In the genomic region with DNA sequence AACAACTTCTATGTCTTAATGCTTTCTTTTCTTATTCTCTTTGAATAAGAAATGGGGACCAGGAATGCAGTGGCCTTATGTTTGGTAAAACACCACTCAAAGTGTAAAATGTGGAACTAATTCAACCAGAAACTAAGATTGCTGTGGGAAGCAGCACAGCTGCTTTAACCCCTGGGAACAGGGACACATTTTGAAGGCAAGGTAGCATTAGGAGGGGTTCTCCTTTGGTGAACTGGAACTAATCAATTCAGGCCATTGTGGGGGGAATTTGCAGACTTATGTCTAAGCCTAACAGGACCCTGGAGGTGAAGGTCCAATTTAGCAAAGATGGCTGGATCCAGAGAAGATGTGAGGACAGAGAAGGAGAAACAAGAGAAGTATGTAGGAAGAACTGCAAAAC, we compare ENCODE assay signal across 21 cellular contexts.
"Had no signal": no experiment of that assay in that cellular context is flagged by ENCODE, and none has a peak within 500 bp of the region (broad histone marks: within the 10 kb centered on the region; RNA-seq: fewer than 3 reads in every experiment).

No MANE protein-coding gene starts in this region.

- H3K4me2 ChIP-seq: SK-N-SH had no signal

- H3K9me3 ChIP-seq: MG63, SK-N-SH had no signal

- DNase-seq: IMR-90, Karpas-422, KG1, MG63, NCI-H1092, NCI-H1105 treated with DMSO at 0.1 percent for 48 hours, NCI-H1417 treated with DMSO at 0.1 percent for 48 hours, NCI-H146, NCI-H1694 treated with DMSO at 0.1 percent for 48 hours, NCI-H1930, NCI-H2081, NCI-H2107, NCI-H2227 treated with DMSO at 0.1 percent for 48 hours, NCI-H524, NCI-H526 treated with DMSO at 0.1 percent for 48 hours, NCI-H748 treated with DMSO at 0.1 percent for 48 hours, Right ventricle myocardium superior, RPMI8226, SIG-M5, SK-N-SH had no signal

- H3K4me3 ChIP-seq: MG63 had no signal

- H3K36me3 ChIP-seq: MG63 had no signal

- ATAC-seq: HepG2 had no signal

- H3K27me3 ChIP-seq: MG63 had no signal
